In the genomic region with DNA sequence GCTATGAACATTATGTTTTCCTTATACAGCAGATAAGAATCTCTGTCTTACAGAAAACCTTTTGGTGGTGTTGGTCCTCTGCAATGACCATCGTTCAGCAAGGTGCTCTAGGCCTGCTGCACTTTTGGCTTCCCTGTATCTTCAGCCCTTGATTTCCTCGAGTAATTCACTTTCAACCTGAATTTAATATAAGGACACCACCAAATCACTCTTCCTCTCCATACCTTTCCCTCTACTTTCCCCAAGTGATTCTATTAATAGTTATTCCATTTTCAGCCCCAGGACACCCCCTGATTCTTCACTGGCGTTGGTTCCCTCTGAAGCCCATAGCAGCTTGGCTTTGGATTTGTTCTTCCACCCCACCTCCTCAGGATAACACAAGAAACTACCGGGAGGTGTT, we compare ENCODE assay signal across 10 cellular contexts.
"Had no signal": no experiment of that assay in that cellular context is flagged by ENCODE, and none has a peak within 500 bp of the region (broad histone marks: within the 10 kb centered on the region; RNA-seq: fewer than 3 reads in every experiment).

No MANE protein-coding gene starts in this region.

- ATAC-seq: esophagus mucosa, pancreas, sciatic nerve had no signal

- H3K27ac ChIP-seq: pancreas had no signal

- DNase-seq: activated CD4-positive, CD25-positive, alpha-beta regulatory T cell treated with anti-CD3 and anti-CD28 coated beads, Interleukin-2, amount 50 U/mL, for 72 hours; activated CD8-positive, alpha-beta memory T cell treated with anti-CD3 and anti-CD28 coated beads for 24 hours; activated effector memory CD4-positive, alpha-beta T cell treated with Interleukin-2 at 50 U/mL for 16 hours; islet precursor cell; midbrain; pancreas; T1000 had no signal

- H3K9me3 ChIP-seq: pancreas had no signal

- H3K27me3 ChIP-seq: pancreas had no signal

- H3K4me3 ChIP-seq: lung, pancreas had no signal
